1 cellular context compared by ENCODE assay signal in genomic region chr12:8527250-8528130, GRCh38.
TF ChIP-seq lines count a peak whose summit lies in the region.

No MANE protein-coding gene starts in this region.

TF ChIP-seq in H1, 55 proteins besides CTCF, POLR2A, EP300 and RAD21:
- TF ChIP-seq TEAD4 (IDR thresholded peaks at IDR 0.05; ENCODE audit: low read depth, low read length), result peak; percentile 60; the same call in 1 of the 2 replicates
- no peak for TF ChIP-seq SIX5 (IDR thresholded peaks at IDR 0.05; ENCODE audit: low read depth, low read length)
